ENCODE assay signal across 8 cellular contexts in genomic region chr16:69964960-69965660, GRCh38. TPM values are rescaled to one million over a fixed set of nuclear protein-coding genes. Genes with fewer than 3 reads are reported as not detected.
A peak's percentile ranks its signal among the peaks of the same experiment; 100 is the strongest.
DNase-seq lines count a peak whose midpoint lies in the region; ATAC-seq and TF ChIP-seq lines count a peak whose summit lies in the region.
"Not testable (repeated sequence)": the region's sequence is repeated elsewhere in the genome, so short reads cannot be mapped to it uniquely, and the experiment has no call there.

No MANE protein-coding gene starts in this region.

- not testable (repeated sequence) for TF ChIP-seq CTCF in GM13977 (IDR thresholded peaks at IDR 0.05; ENCODE audit: extremely low read depth, insufficient read depth, missing control alignments)

- WGBS in iPS DF 6.9 (ENCODE audit: insufficient coverage, insufficient read length): no CpG with 5 or more reads among the region's 68 CpGs

- ATAC-seq in esophagus mucosa: peak; percentile 61

- H3K4me3 ChIP-seq in adipocyte (ENCODE audit: low read length) (peak overlapping the region; percentile 44), iPS DF 6.9 (ENCODE audit: low read length) (peak overlapping the region; percentile 56), skin epidermis (peak overlapping the region; percentile 21 to 42 (median 28))

- H3K27me3 ChIP-seq in adipocyte (replicated peaks; ENCODE audit: control insufficient read depth, insufficient read depth, low read length); iPS DF 6.9 (ENCODE audit: control insufficient read depth, insufficient read depth, low read length): not testable (repeated sequence)

- not testable (repeated sequence) for H3K4me1 ChIP-seq in adipocyte (ENCODE audit: control insufficient read depth, insufficient read depth, low read length); iPS DF 6.9 (ENCODE audit: control insufficient read depth, insufficient read depth, low read length)

- DNase-seq in ACHN (peak; percentile 41), GM13977 (ENCODE audit: low spot score) (peak; percentile 47), NCI-H226 (peak; percentile 37), myocyte (ENCODE audit: low read depth) (peak; percentile 54)
- not testable (repeated sequence) for DNase-seq in adipocyte (ENCODE audit: low read depth); iPS DF 6.9 (ENCODE audit: low read depth, low spot score)

- H3K9ac ChIP-seq in adipocyte (ENCODE audit: low read length): peak overlapping the region; percentile 72

- H3K9me3 ChIP-seq in adipocyte (ENCODE audit: control insufficient read depth, low read length); iPS DF 6.9 (ENCODE audit: control insufficient read depth, insufficient read depth, low read length): not testable (repeated sequence)

- not testable (repeated sequence) for H3K36me3 ChIP-seq in adipocyte (ENCODE audit: control insufficient read depth, insufficient read depth, low read length, severe bottlenecking); iPS DF 6.9 (ENCODE audit: control insufficient read depth, insufficient read depth, low read length)

- in situ Hi-C loops in ACHN (cut with HindIII; ENCODE audit: low pct_ligation_motif_present, low pct_unique_long_range_greater_than_20kb, low sequenced_read_pairs); GM13977 (cut with MboI; ENCODE audit: low pct_unique_long_range_greater_than_20kb, low sequenced_read_pairs, unreplicated experiment): not testable (repeated sequence)

- not testable (repeated sequence) for H3K27ac ChIP-seq in iPS DF 6.9 (ENCODE audit: low read length)
- H3K27ac ChIP-seq in skin epidermis: peak overlapping the region in 11 of 21 experiments; percentile 14 to 86 (median 61)

RNA-seq across cellular contexts. Expression of gene CLEC18A, which starts 14.0 kb away (rescaled TPM):
- 0.36 TPM for total RNA-seq in esophagus mucosa
- total RNA-seq in myocyte: 0.48 and 1.4 TPM in 2 replicates
- 0.59 TPM for polyA plus RNA-seq in myocyte (2012)
